9 cellular contexts compared by ENCODE assay signal in genomic region chr10:114938818-114939193, GRCh38. TPM values are rescaled to one million over a fixed set of nuclear protein-coding genes. Genes with fewer than 3 reads are reported as not detected.
DNase-seq lines count a peak whose midpoint lies in the region; ATAC-seq and TF ChIP-seq lines count a peak whose summit lies in the region.
"Had no signal": no experiment of that assay in that cellular context is flagged by ENCODE, and none has a peak within 500 bp of the region (broad histone marks: within the 10 kb centered on the region; RNA-seq: fewer than 3 reads in every experiment).

No MANE protein-coding gene starts in this region.

- ATAC-seq in memory B cell (ENCODE audit: low read depth) (no peak), upper lobe of right lung (no peak)

- H3K27ac Mint-ChIP-seq in activated naive CD4-positive, alpha-beta T cell treated with anti-CD3 and anti-CD28 coated beads, Interleukin-2, amount 10 ng/mL, durations not matched to agents 7 days and 5 days: peak overlapping the region; percentile 95
- H3K27ac Mint-ChIP-seq in memory B cell: peak overlapping the region; percentile 91

- H3K36me3 ChIP-seq in upper lobe of right lung: peaks cover 20% of the 10 kb centered on the region

- CTCF ChIA-PET in activated naive CD4-positive, alpha-beta T cell treated with anti-CD3 and anti-CD28 coated beads, Interleukin-2, amount 10 ng/mL, durations not matched to agents 7 days and 5 days (lab: Charles Lee): interaction anchor here (1.1 kb wide), 1 partner anchor 61 kb away, joined by 3 read pairs; no protein-coding TSS in a partner anchor

- peaks cover 21% of the 10 kb centered on the region for H3K4me1 ChIP-seq in upper lobe of right lung

- no peaks in the 10 kb centered on the region for H3K27me3 ChIP-seq in upper lobe of right lung

- intact Hi-C loops in upper lobe of right lung (cut with DNase I): no loop called here

- peaks cover 9% of the 10 kb centered on the region for H3K36me3 Mint-ChIP-seq in activated naive CD4-positive, alpha-beta T cell treated with anti-CD3 and anti-CD28 coated beads, Interleukin-2, amount 10 ng/mL, durations not matched to agents 7 days and 5 days
- peaks cover 5% of the 10 kb centered on the region for H3K36me3 Mint-ChIP-seq in memory B cell

- TF ChIP-seq CTCF in astrocyte of the cerebellum (IDR thresholded peaks at IDR 0.05; ENCODE audit: low read depth, low read length, missing control alignments): no peak
- TF ChIP-seq CTCF in upper lobe of right lung (IDR thresholded peaks at IDR 0.05): no peak

- H3K4me3 ChIP-seq in astrocyte of the cerebellum (ENCODE audit: low read depth, low read length) (peak overlapping the region; percentile 99), upper lobe of right lung (peak overlapping the region; percentile 94)

- H3K9me3 Mint-ChIP-seq in activated naive CD4-positive, alpha-beta T cell treated with anti-CD3 and anti-CD28 coated beads, Interleukin-2, amount 10 ng/mL, durations not matched to agents 7 days and 5 days: no peaks in the 10 kb centered on the region
- no peaks in the 10 kb centered on the region for H3K9me3 Mint-ChIP-seq in memory B cell

- peak overlapping the region; percentile 97 for H3K4me3 Mint-ChIP-seq in activated naive CD4-positive, alpha-beta T cell treated with anti-CD3 and anti-CD28 coated beads, Interleukin-2, amount 10 ng/mL, durations not matched to agents 7 days and 5 days
- H3K4me3 Mint-ChIP-seq in memory B cell: peak overlapping the region; percentile 95

- no peaks in the 10 kb centered on the region for H3K9me3 ChIP-seq in upper lobe of right lung

- H3K27me3 Mint-ChIP-seq in activated naive CD4-positive, alpha-beta T cell treated with anti-CD3 and anti-CD28 coated beads, Interleukin-2, amount 10 ng/mL, durations not matched to agents 7 days and 5 days: no peaks in the 10 kb centered on the region
- H3K27me3 Mint-ChIP-seq in memory B cell: no peaks in the 10 kb centered on the region

- H3K27ac ChIP-seq in upper lobe of right lung: no peak overlapping the region

- no peak for DNase-seq in activated naive CD4-positive, alpha-beta T cell treated with anti-CD3 and anti-CD28 coated beads, Interleukin-2, amount 10 ng/mL, durations not matched to agents 7 days and 5 days
- no peak for DNase-seq in activated naive CD4-positive, alpha-beta T cell treated with anti-CD3 and anti-CD28 coated beads, Interleukin-2, amount 50 U/mL, for 16 hours
- DNase-seq in astrocyte of the cerebellum (ENCODE audit: low read depth): no peak
- no peak for DNase-seq in memory B cell (ENCODE audit: low spot score in 2 of 2)
- DNase-seq in upper lobe of right lung: no peak
- DNase-seq in NCI-H1048 (lab: John Stamatoyannopoulos, UW): no peak
- DNase-seq in activated CD4-positive, alpha-beta T cell treated with anti-CD3 and anti-CD28 coated beads, Interleukin-2, amount 50 U/mL, for 4 hours: no peak
- no peak for DNase-seq in NK-92 (lab: John Stamatoyannopoulos, UW; ENCODE audit: unreplicated experiment)
- DNase-seq: NCI-H226 had no signal

- in situ Hi-C loops in astrocyte of the cerebellum (cut with HindIII; ENCODE audit: low sequenced_read_pairs): no loop called here

- peaks cover 22% of the 10 kb centered on the region for H3K4me1 Mint-ChIP-seq in activated naive CD4-positive, alpha-beta T cell treated with anti-CD3 and anti-CD28 coated beads, Interleukin-2, amount 10 ng/mL, durations not matched to agents 7 days and 5 days
- peaks cover 13% of the 10 kb centered on the region for H3K4me1 Mint-ChIP-seq in memory B cell

RNA-seq across cellular contexts. Expression of gene TRUB1, which starts 0.8 kb away (rescaled TPM):
- total RNA-seq in upper lobe of right lung: 11.3 TPM
